ENCODE assay signal across 8 cellular contexts in the genomic region with DNA sequence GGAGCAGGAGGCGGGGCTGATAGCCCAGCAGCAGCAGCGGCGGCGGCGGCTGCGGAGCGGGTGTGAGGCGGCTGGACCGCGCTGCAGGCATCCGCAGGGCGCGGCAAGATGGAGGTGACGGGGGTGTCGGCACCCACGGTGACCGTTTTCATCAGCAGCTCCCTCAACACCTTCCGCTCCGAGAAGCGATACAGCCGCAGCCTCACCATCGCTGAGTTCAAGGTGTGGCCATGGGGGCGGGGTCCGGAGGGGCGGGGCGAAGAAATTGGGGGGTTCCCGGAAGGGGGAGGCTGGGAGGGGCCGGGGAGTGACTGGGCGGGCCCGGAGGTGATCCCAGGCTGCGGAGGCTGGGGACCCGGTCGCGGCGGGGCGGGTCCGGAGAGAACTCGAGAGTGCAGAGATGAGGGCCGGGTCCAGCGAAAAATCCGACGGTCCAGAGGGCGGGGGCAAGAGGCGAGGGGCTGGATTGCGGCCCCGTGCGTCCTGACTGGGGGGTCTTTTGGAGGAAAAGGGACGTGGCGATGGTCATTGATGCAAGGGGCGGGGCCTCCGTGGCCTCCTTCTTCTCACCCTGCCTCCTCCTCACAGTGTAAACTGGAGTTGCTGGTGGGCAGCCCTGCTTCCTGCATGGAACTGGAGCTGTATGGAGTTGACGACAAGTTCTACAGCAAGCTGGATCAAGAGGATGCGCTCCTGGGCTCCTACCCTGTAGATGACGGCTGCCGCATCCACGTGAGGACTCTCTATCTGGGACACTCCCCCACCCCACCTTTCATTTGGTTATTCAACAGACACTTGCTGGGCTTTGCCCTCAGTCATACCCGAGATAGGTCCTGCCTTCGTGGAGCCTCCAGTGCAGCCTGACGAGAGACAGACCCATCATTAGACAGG. TPM values are rescaled to one million over a fixed set of nuclear protein-coding genes. Genes with fewer than 3 reads are reported as not detected.
DNase-seq lines count a peak whose midpoint lies in the region; ATAC-seq and TF ChIP-seq lines count a peak whose summit lies in the region.

A gene with protein sequence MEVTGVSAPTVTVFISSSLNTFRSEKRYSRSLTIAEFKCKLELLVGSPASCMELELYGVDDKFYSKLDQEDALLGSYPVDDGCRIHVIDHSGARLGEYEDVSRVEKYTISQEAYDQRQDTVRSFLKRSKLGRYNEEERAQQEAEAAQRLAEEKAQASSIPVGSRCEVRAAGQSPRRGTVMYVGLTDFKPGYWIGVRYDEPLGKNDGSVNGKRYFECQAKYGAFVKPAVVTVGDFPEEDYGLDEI (plus strand): TSS at position 16 of the 891 bp plus-strand sequence. CDS start 93 bp downstream, at position 109.

- H3K36me3 ChIP-seq in adipocyte (ENCODE audit: control insufficient read depth, insufficient read depth, low read length, severe bottlenecking): peaks cover 31% of the 10 kb centered on the region
- peaks cover 20% of the 10 kb centered on the region for H3K36me3 ChIP-seq in iPS-15b (ENCODE audit: control insufficient read depth, insufficient read depth, low read length)
- H3K36me3 ChIP-seq in smooth muscle cell (ENCODE audit: low read depth): no peaks in the 10 kb centered on the region

- H3K9ac ChIP-seq in adipocyte (ENCODE audit: low read length): peak within 1 kb of the TSS; percentile 91
- H3K9ac ChIP-seq in iPS-15b (ENCODE audit: low read depth, low read length): peak within 1 kb of the TSS; percentile 81
- peak within 1 kb of the TSS; percentile 70 for H3K9ac ChIP-seq in smooth muscle cell (ENCODE audit: low read depth)

- H3K4me3 ChIP-seq in adipocyte (ENCODE audit: low read length): peak within 1 kb of the TSS; percentile 85
- peak within 1 kb of the TSS; percentile 98 for H3K4me3 ChIP-seq in iPS-15b (ENCODE audit: low read depth, low read length)
- H3K4me3 ChIP-seq in smooth muscle cell: peak within 1 kb of the TSS; percentile 70

- DNase-seq in NCI-H2107 treated with DMSO at 0.1 percent for 48 hours (lab: John Stamatoyannopoulos, UW; ENCODE audit: unreplicated experiment) (peak; percentile 17), NCI-H2107 (lab: John Stamatoyannopoulos, UW) (no peak), T follicular helper cell (ENCODE audit: low read depth) (peak; percentile 85), adipocyte (ENCODE audit: low read depth) (no peak), smooth muscle cell (lab: John Stamatoyannopoulos, UW; ENCODE audit: unreplicated experiment) (peak; percentile 92)

- no peak for TF ChIP-seq CTCF in smooth muscle cell (IDR thresholded peaks at IDR 0.05; ENCODE audit: borderline replicate concordance, insufficient read depth, poor library complexity, severe bottlenecking)

- H3K27me3 ChIP-seq in adipocyte (replicated peaks; ENCODE audit: control insufficient read depth, insufficient read depth, low read length) (no peaks in the 10 kb centered on the region), iPS-15b (ENCODE audit: control insufficient read depth, insufficient read depth, low read length) (no peaks in the 10 kb centered on the region), smooth muscle cell (ENCODE audit: low read depth) (no peaks in the 10 kb centered on the region)

- H3K4me2 ChIP-seq in smooth muscle cell: peak within 1 kb of the TSS; percentile 97

- H3K27ac ChIP-seq in smooth muscle cell (ENCODE audit: low read depth): peak within 1 kb of the TSS; percentile 13

- H4K20me1 ChIP-seq in smooth muscle cell (ENCODE audit: low read depth): peaks cover 8% of the 10 kb centered on the region

- H3K79me2 ChIP-seq in smooth muscle cell (ENCODE audit: low read depth): peaks cover 18% of the 10 kb centered on the region

- H3F3A ChIP-seq in smooth muscle cell (ENCODE audit: low read depth): no peaks in the 10 kb centered on the region

- peak; percentile 37 for ATAC-seq in HG03439 (IDR thresholded peaks at IDR 0.05; ENCODE audit: unreplicated experiment)
- ATAC-seq in HG03457 (IDR thresholded peaks at IDR 0.05; ENCODE audit: unreplicated experiment): no peak

- H3K9me3 ChIP-seq in adipocyte (ENCODE audit: control insufficient read depth, low read length): no peaks in the 10 kb centered on the region
- H3K9me3 ChIP-seq in iPS-15b (ENCODE audit: control insufficient read depth, insufficient read depth, low read length): no peaks in the 10 kb centered on the region
- H3K9me3 ChIP-seq in smooth muscle cell (replicated peaks; ENCODE audit: low read depth): no peaks in the 10 kb centered on the region

- WGBS in smooth muscle cell (ENCODE audit: low lambda C conversion rate): 5% methylated on average over 50 of the region's 59 CpGs

- H3K4me1 ChIP-seq in adipocyte (ENCODE audit: control insufficient read depth, insufficient read depth, low read length) (peaks cover 15% of the 10 kb centered on the region), iPS-15b (ENCODE audit: control insufficient read depth, insufficient read depth, low read length) (peaks cover 14% of the 10 kb centered on the region), smooth muscle cell (ENCODE audit: low read depth) (peaks cover 6% of the 10 kb centered on the region)

- peak within 1 kb of the TSS; percentile 46 for H2AFZ ChIP-seq in smooth muscle cell (ENCODE audit: low read depth)

RNA-seq across cellular contexts. Expression of the gene that starts here (rescaled TPM):
- total RNA-seq in smooth muscle cell: 104 and 146 TPM in 2 replicates
- polyA plus RNA-seq in smooth muscle cell: 234 and 241 TPM in 2 replicates

Comparison
In these comparisons a context has a peak if more than half of its experiments do, and no peak if none do; other contexts are left out.
1. DNase-seq: peak in NCI-H2107 treated with DMSO at 0.1 percent for 48 hours (single experiment), T follicular helper cell (single experiment) and smooth muscle cell (single experiment); none in NCI-H2107 (single experiment) and adipocyte (single experiment).
2. Peak in every context shown above with its lines, with median percentiles within 50 percentile points of each other: H3K4me3 ChIP-seq and H3K9ac ChIP-seq.